2 cellular contexts compared by ENCODE assay signal in the genomic region with DNA sequence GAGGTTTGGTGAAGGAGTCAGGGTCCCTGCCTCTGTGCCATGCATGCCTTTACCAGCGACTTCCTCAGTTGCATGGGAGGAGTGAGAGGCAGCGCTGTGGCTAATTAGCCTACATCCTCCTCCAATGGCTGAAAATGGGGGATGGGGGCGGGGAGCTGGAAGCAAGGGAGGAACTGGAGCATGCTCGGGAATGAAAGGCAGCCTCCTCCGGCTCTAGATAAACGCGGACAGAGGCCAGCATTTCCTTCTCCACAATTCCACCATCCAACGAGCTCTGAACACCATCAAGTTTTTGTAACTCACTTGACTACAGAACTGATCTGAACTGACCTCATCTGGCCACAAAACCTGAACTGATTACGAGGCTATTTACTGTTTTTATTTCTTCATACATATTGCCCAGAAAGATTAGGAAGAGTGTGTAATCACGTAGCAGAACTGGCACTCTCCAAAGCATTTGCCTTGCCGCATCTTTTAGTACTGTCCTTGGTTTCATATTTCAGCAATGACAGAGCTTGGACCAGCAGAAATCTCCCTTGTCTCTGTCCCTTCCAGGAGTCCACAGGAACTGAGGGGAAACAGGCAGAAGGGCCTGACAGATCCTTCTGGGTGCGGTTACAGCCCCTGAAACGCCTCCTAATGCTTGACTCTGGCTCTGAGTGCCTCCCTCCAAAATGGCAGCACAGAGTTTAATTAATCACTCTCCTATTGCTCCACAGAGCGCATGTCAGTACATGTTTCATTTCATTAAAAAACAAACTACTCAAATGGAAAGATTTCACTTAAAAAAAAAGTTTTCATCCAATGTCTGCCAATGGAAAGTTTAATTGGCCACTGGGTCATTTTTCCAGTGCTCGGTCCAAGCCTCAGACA.
TF ChIP-seq lines count a peak whose summit lies in the region.

No MANE protein-coding gene starts in this region.

TF ChIP-seq in SK-N-SH, 30 proteins besides CTCF, POLR2A, EP300 and RAD21 (continued from another document):
- TF ChIP-seq, protein P1, sequence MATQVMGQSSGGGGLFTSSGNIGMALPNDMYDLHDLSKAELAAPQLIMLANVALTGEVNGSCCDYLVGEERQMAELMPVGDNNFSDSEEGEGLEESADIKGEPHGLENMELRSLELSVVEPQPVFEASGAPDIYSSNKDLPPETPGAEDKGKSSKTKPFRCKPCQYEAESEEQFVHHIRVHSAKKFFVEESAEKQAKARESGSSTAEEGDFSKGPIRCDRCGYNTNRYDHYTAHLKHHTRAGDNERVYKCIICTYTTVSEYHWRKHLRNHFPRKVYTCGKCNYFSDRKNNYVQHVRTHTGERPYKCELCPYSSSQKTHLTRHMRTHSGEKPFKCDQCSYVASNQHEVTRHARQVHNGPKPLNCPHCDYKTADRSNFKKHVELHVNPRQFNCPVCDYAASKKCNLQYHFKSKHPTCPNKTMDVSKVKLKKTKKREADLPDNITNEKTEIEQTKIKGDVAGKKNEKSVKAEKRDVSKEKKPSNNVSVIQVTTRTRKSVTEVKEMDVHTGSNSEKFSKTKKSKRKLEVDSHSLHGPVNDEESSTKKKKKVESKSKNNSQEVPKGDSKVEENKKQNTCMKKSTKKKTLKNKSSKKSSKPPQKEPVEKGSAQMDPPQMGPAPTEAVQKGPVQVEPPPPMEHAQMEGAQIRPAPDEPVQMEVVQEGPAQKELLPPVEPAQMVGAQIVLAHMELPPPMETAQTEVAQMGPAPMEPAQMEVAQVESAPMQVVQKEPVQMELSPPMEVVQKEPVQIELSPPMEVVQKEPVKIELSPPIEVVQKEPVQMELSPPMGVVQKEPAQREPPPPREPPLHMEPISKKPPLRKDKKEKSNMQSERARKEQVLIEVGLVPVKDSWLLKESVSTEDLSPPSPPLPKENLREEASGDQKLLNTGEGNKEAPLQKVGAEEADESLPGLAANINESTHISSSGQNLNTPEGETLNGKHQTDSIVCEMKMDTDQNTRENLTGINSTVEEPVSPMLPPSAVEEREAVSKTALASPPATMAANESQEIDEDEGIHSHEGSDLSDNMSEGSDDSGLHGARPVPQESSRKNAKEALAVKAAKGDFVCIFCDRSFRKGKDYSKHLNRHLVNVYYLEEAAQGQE (IDR thresholded peaks at IDR 0.05; ENCODE audit: low read depth, low read length), result no peak
- TF ChIP-seq MAX (IDR thresholded peaks at IDR 0.05; ENCODE audit: low read depth), result no peak
- no peak for TF ChIP-seq TCF12 (IDR thresholded peaks at IDR 0.05)
- TF ChIP-seq RCOR1 (IDR thresholded peaks at IDR 0.05; ENCODE audit: low read length), result no peak
- TF ChIP-seq RFX5 (IDR thresholded peaks at IDR 0.05; ENCODE audit: low read length), result no peak
- no peak for TF ChIP-seq GABPA (IDR thresholded peaks at IDR 0.05; ENCODE audit: low read depth)
- no peak for TF ChIP-seq FOSL2 (IDR thresholded peaks at IDR 0.05; ENCODE audit: borderline replicate concordance, low read depth)
- TF ChIP-seq FOXM1 (IDR thresholded peaks at IDR 0.05; ENCODE audit: low read depth), result no peak
- TF ChIP-seq GATA2 (CRISPR knock-in tag; IDR thresholded peaks at IDR 0.05), result no peak
- TF ChIP-seq USF1 (IDR thresholded peaks at IDR 0.05; ENCODE audit: borderline replicate concordance, low read depth), result no peak
- no peak for TF ChIP-seq SIN3A (IDR thresholded peaks at IDR 0.05; ENCODE audit: borderline replicate concordance, low read depth, low read length)
- no peak for TF ChIP-seq CHD2 (IDR thresholded peaks at IDR 0.05; ENCODE audit: low read length, partially characterized antibody)
- TF ChIP-seq ELF1 (IDR thresholded peaks at IDR 0.05), result no peak
- TF ChIP-seq SMC3 (IDR thresholded peaks at IDR 0.05; ENCODE audit: low read depth, low read length), result no peak
- no peak for TF ChIP-seq MXI1 (IDR thresholded peaks at IDR 0.05; ENCODE audit: low read depth, low read length)

TF ChIP-seq in SK-N-SH treated with all-trans-retinoic acid at 6 μM for 48 hours, 23 proteins besides CTCF, POLR2A, EP300 and RAD21 (continued from another document):
- no peak for TF ChIP-seq CREB5 (CRISPR knock-in tag; IDR thresholded peaks at IDR 0.05; ENCODE audit: low read depth)
